Comparison of ENCODE assay signal across 3 cellular contexts in genomic region chr1:16898298-16898697, GRCh38. TPM values are rescaled to one million over a fixed set of nuclear protein-coding genes. Genes with fewer than 3 reads are reported as not detected.
"Had no signal": no experiment of that assay in that cellular context is flagged by ENCODE, and none has a peak within 500 bp of the region (broad histone marks: within the 10 kb centered on the region; RNA-seq: fewer than 3 reads in every experiment).

No MANE protein-coding gene starts in this region.

RNA-seq across cellular contexts. Expression of gene RNU1-2, which starts 2.5 kb away (rescaled TPM):
- total RNA-seq: osteoblast had no signal
- polyA plus RNA-seq: hepatocyte, spleen had no signal
